ENCODE assay signal across 1 cellular context in genomic region chr7:155509725-155510551, GRCh38.
TF ChIP-seq lines count a peak whose summit lies in the region.

No MANE protein-coding gene starts in this region.

TF ChIP-seq in HEK293, 187 proteins besides CTCF, POLR2A, EP300 and RAD21 (continued from another document and continues in another):
- no peak for TF ChIP-seq ZNF544 (tag by site-specific recombination; IDR thresholded peaks at IDR 0.05)
- TF ChIP-seq ZNF785 (tag by site-specific recombination; IDR thresholded peaks at IDR 0.05) = no peak
- peak; percentile 68; the same call in 1 of the 2 replicates for TF ChIP-seq PATZ1 (tag by site-specific recombination; IDR thresholded peaks at IDR 0.05)
- no peak for TF ChIP-seq ZNF2 (tag by site-specific recombination; IDR thresholded peaks at IDR 0.05)
- peak; percentile 82 for TF ChIP-seq ZBTB11 (tag by site-specific recombination; conservative IDR thresholded peaks at IDR 0.05; ENCODE audit: low read depth)
- no peak for TF ChIP-seq ZNF560 (tag by site-specific recombination; IDR thresholded peaks at IDR 0.05; ENCODE audit: borderline replicate concordance)
- no peak for TF ChIP-seq ZNF23 (tag by site-specific recombination; IDR thresholded peaks at IDR 0.05; ENCODE audit: borderline replicate concordance)
- peak; percentile 94 for TF ChIP-seq ZBTB26 (tag by site-specific recombination; optimal IDR thresholded peaks at IDR 0.05)
- no peak for TF ChIP-seq ZNF549 (tag by site-specific recombination; IDR thresholded peaks at IDR 0.05)
- no peak for TF ChIP-seq ZNF623 (tag by site-specific recombination; IDR thresholded peaks at IDR 0.05)
- 0 out of 2 replicates have a peak, but pooled peaks have one; percentile 52 for TF ChIP-seq ZEB2 (tag by site-specific recombination; IDR thresholded peaks at IDR 0.05)
- TF ChIP-seq ZSCAN23 (tag by site-specific recombination; IDR thresholded peaks at IDR 0.05) = no peak
- no peak for TF ChIP-seq ZNF221 (tag by site-specific recombination; IDR thresholded peaks at IDR 0.05; ENCODE audit: borderline replicate concordance)
- no peak for TF ChIP-seq ZNF707 (tag by site-specific recombination; IDR thresholded peaks at IDR 0.05)
- no peak for TF ChIP-seq ZNF558 (tag by site-specific recombination; IDR thresholded peaks at IDR 0.05)
- no peak for TF ChIP-seq ZNF473 (tag by site-specific recombination; IDR thresholded peaks at IDR 0.05)
- TF ChIP-seq EGR2 (tag by site-specific recombination; IDR thresholded peaks at IDR 0.05; ENCODE audit: low read depth) = 0 out of 2 replicates have a peak, but pooled peaks have one; percentile 11
- no peak for TF ChIP-seq IKZF3 (tag by site-specific recombination; IDR thresholded peaks at IDR 0.05)
- 0 out of 2 replicates have a peak, but pooled peaks have one; percentile 17 for TF ChIP-seq ZNF394 (tag by site-specific recombination; IDR thresholded peaks at IDR 0.05; ENCODE audit: borderline replicate concordance)
- no peak for TF ChIP-seq ZNF26 (tag by site-specific recombination; IDR thresholded peaks at IDR 0.05)
- no peak for TF ChIP-seq ZNF133 (tag by site-specific recombination; IDR thresholded peaks at IDR 0.05)
- no peak for TF ChIP-seq ZNF391 (tag by site-specific recombination; IDR thresholded peaks at IDR 0.05; ENCODE audit: borderline replicate concordance, low read depth)
- no peak for TF ChIP-seq YY2 (tag by site-specific recombination; IDR thresholded peaks at IDR 0.05)
- no peak for TF ChIP-seq ZNF639 (tag by site-specific recombination; IDR thresholded peaks at IDR 0.05)
- no peak for TF ChIP-seq ZFP41 (tag by site-specific recombination; IDR thresholded peaks at IDR 0.05; ENCODE audit: borderline replicate concordance)
- TF ChIP-seq GLI2 (tag by site-specific recombination; IDR thresholded peaks at IDR 0.05; ENCODE audit: borderline replicate concordance, low read depth) = no peak
- TF ChIP-seq ZFP69B (tag by site-specific recombination; IDR thresholded peaks at IDR 0.05) = no peak
- no peak for TF ChIP-seq ZNF148 (tag by site-specific recombination; IDR thresholded peaks at IDR 0.05; ENCODE audit: borderline replicate concordance)
- TF ChIP-seq ZBTB20 (tag by site-specific recombination; IDR thresholded peaks at IDR 0.05) = peak; percentile 82; the same call in 1 of the 2 replicates
- TF ChIP-seq ZNF311 (tag by site-specific recombination; IDR thresholded peaks at IDR 0.05; ENCODE audit: borderline replicate concordance) = no peak
- no peak; the same call in 1 of the 2 replicates for TF ChIP-seq ELK4 (IDR thresholded peaks at IDR 0.05; ENCODE audit: borderline replicate concordance, low read depth, low read length)
- no peak for TF ChIP-seq REPIN1 (tag by site-specific recombination; IDR thresholded peaks at IDR 0.05; ENCODE audit: low read depth)
- TF ChIP-seq ZNF404 (tag by site-specific recombination; IDR thresholded peaks at IDR 0.05) = no peak
- TF ChIP-seq KLF16 (tag by site-specific recombination; IDR thresholded peaks at IDR 0.05) = no peak
- TF ChIP-seq ZNF692 (tag by site-specific recombination; IDR thresholded peaks at IDR 0.05) = 0 out of 2 replicates have a peak, but pooled peaks have one; percentile 9
- TF ChIP-seq REST (tag by site-specific recombination; IDR thresholded peaks at IDR 0.05) = no peak
- 0 out of 2 replicates have a peak, but pooled peaks have one; percentile 56 for TF ChIP-seq TRIM28 (IDR thresholded peaks at IDR 0.05; ENCODE audit: borderline replicate concordance, low read length)
- no peak for TF ChIP-seq ZNF777 (tag by site-specific recombination; IDR thresholded peaks at IDR 0.05; ENCODE audit: borderline replicate concordance)
- no peak for TF ChIP-seq ZNF214 (tag by site-specific recombination; IDR thresholded peaks at IDR 0.05; ENCODE audit: borderline replicate concordance)
- no peak for TF ChIP-seq ZNF19 (tag by site-specific recombination; IDR thresholded peaks at IDR 0.05; ENCODE audit: low read depth)
